1 cellular context compared by ENCODE assay signal in genomic region chr5:43484049-43484849, GRCh38.
A peak's percentile ranks its signal among the peaks of the same experiment; 100 is the strongest.
TF ChIP-seq lines count a peak whose summit lies in the region.

No MANE protein-coding gene starts in this region.

TF ChIP-seq in HepG2, 621 proteins besides CTCF, POLR2A, EP300 and RAD21 (continued from another document and continues in another):
- TF ChIP-seq HINFP (CRISPR knock-in tag; IDR thresholded peaks at IDR 0.05; ENCODE audit: low read depth) (0 out of 2 replicates have a peak, but pooled peaks have one; percentile 15), ETV5 (CRISPR knock-in tag; IDR thresholded peaks at IDR 0.05; ENCODE audit: borderline replicate concordance) (0 out of 2 replicates have a peak, but pooled peaks have one; percentile 2), ZNF574 (CRISPR knock-in tag; IDR thresholded peaks at IDR 0.05) (peak; percentile 96), ZNF891 (CRISPR knock-in tag; IDR thresholded peaks at IDR 0.05) (0 out of 2 replicates have a peak, but pooled peaks have one; percentile 43), HMGXB3 (CRISPR knock-in tag; IDR thresholded peaks at IDR 0.05; ENCODE audit: borderline replicate concordance) (no peak), ZFY (CRISPR knock-in tag; IDR thresholded peaks at IDR 0.05) (peak; percentile 73), NR0B2 (CRISPR knock-in tag; IDR thresholded peaks at IDR 0.05) (no peak), ZNF619 (CRISPR knock-in tag; IDR thresholded peaks at IDR 0.05) (no peak), ZNF501 (CRISPR knock-in tag; IDR thresholded peaks at IDR 0.05) (peak; percentile 86; the same call in 1 of the 2 replicates), FOXO1 (CRISPR knock-in tag; IDR thresholded peaks at IDR 0.05) (no peak), YEATS4 (CRISPR knock-in tag; IDR thresholded peaks at IDR 0.05; ENCODE audit: borderline replicate concordance) (peak; percentile 17; the same call in 1 of the 2 replicates), NBN (conservative IDR thresholded peaks at IDR 0.05) (no peak), IRX3 (CRISPR knock-in tag; IDR thresholded peaks at IDR 0.05; ENCODE audit: borderline replicate concordance, low read depth) (0 out of 2 replicates have a peak, but pooled peaks have one; percentile 17), ZNF605 (CRISPR knock-in tag; IDR thresholded peaks at IDR 0.05) (peak; percentile 91), GMEB2 (CRISPR knock-in tag; IDR thresholded peaks at IDR 0.05; ENCODE audit: low read depth) (no peak), EED (CRISPR knock-in tag; IDR thresholded peaks at IDR 0.05) (peak; percentile 22; the same call in 1 of the 2 replicates), ZNF549 (CRISPR knock-in tag; IDR thresholded peaks at IDR 0.05) (no peak), ZNF3 (CRISPR knock-in tag; IDR thresholded peaks at IDR 0.05) (peak; percentile 79; the same call in 1 of the 2 replicates), POLR2AphosphoS2 (IDR thresholded peaks at IDR 0.05; ENCODE audit: low read depth, low read length) (no peak), CHCHD3 (CRISPR knock-in tag; IDR thresholded peaks at IDR 0.05) (no peak), PITX1 (CRISPR knock-in tag; IDR thresholded peaks at IDR 0.05) (peak; percentile 48; the same call in 1 of the 2 replicates), GRHL1 (CRISPR knock-in tag; conservative IDR thresholded peaks at IDR 0.05) (no peak), SP140L (CRISPR knock-in tag; IDR thresholded peaks at IDR 0.05; ENCODE audit: borderline replicate concordance) (no peak), ZMYM4 (CRISPR knock-in tag; IDR thresholded peaks at IDR 0.05) (0 out of 2 replicates have a peak, but pooled peaks have one; percentile 33), ZFX (CRISPR knock-in tag; IDR thresholded peaks at IDR 0.05; ENCODE audit: low read depth) (peak; percentile 68; the same call in 1 of the 2 replicates), ZNF431 (CRISPR knock-in tag; IDR thresholded peaks at IDR 0.05; ENCODE audit: borderline replicate concordance, low read depth) (no peak), ZNF451 (CRISPR knock-in tag; IDR thresholded peaks at IDR 0.05) (peak; percentile 74; the same call in 1 of the 2 replicates), RBM39 (IDR thresholded peaks at IDR 0.05; ENCODE audit: low read depth, low read length, poor library complexity, severe bottlenecking) (peak; percentile 9), MZF1 (CRISPR knock-in tag; IDR thresholded peaks at IDR 0.05; ENCODE audit: borderline replicate concordance) (no peak), KMT2B (CRISPR knock-in tag; IDR thresholded peaks at IDR 0.05) (peak; percentile 20), ZBTB7B (CRISPR knock-in tag; IDR thresholded peaks at IDR 0.05) (no peak), MAF1 (CRISPR knock-in tag; IDR thresholded peaks at IDR 0.05; ENCODE audit: borderline replicate concordance) (no peak), PRDM15 (CRISPR knock-in tag; IDR thresholded peaks at IDR 0.05) (0 out of 2 replicates have a peak, but pooled peaks have one; percentile 9), SMC3 (IDR thresholded peaks at IDR 0.05; ENCODE audit: low read length) (peak; percentile 23; the same call in 1 of the 2 replicates), ZNF576 (CRISPR knock-in tag; IDR thresholded peaks at IDR 0.05) (no peak), NR2F6 (IDR thresholded peaks at IDR 0.05) (no peak), NR2F6 (CRISPR knock-in tag; IDR thresholded peaks at IDR 0.05) (no peak), MAFK (conservative IDR thresholded peaks at IDR 0.05 in 1 of 2, IDR thresholded peaks at IDR 0.05 in 1 of 2; ENCODE audit: low read length in 2 of 2) (no peak), POGZ (CRISPR knock-in tag; IDR thresholded peaks at IDR 0.05) (no peak; the same call in 1 of the 2 replicates)
